Comparison of ENCODE assay signal across 17 cellular contexts in the genomic region with DNA sequence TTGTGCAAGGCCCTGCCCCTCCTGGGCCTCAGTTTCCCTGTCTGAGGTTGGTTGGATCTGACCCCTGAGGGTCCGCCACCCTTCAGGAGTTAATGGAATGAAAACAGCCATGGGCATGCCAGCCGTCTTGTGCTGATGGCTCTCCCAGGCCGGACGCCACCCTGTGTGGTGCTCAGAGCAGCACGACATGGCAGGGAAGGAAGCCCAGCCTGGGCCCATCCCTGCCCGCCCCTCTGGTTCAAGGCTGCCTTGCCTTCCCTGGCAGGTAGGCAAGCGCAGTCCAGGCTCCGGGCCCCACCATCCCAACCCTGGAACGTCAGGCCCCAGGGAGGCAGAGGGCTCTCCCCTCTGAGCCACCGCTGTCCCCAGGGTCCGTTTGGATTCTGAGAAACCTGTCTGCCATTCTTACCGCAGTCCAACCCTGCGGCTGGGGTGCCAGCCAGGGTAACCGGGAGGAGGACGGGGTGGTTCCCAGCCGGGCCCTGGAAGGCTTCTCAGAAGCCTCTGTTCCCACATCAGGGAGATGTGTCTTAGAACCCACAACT.
"Had no signal": no experiment of that assay in that cellular context is flagged by ENCODE, and none has a peak within 500 bp of the region (broad histone marks: within the 10 kb centered on the region; RNA-seq: fewer than 3 reads in every experiment).

No MANE protein-coding gene starts in this region.

- H3K4me2 ChIP-seq: smooth muscle cell had no signal

- H3K36me3 ChIP-seq: heart left ventricle, neutrophil, right atrium auricular region, tibial nerve, upper lobe of right lung, vagina had no signal

- ATAC-seq: heart left ventricle; left ventricle myocardium superior; naive thymus-derived CD4-positive, alpha-beta T cell had no signal

- H3K4me3 Mint-ChIP-seq: naive thymus-derived CD4-positive, alpha-beta T cell; nephron progenitor cell had no signal

- H3K9me3 ChIP-seq: heart left ventricle, neutrophil, right atrium auricular region, tibial nerve, upper lobe of right lung, vagina had no signal

- DNase-seq: cortex of kidney; dorsolateral prefrontal cortex; effector CD8-positive, alpha-beta T cell; heart left ventricle; hippocampal formation; left colon; left ventricle myocardium superior; naive thymus-derived CD4-positive, alpha-beta T cell; nephron progenitor cell; stimulated activated CD4-positive, alpha-beta T cell treated with anti-CD3 and anti-CD28 coated beads, Interleukin-2, amount 100 ng/mL, for 48 hours; stimulated activated naive CD4-positive, alpha-beta T cell treated with Interleukin-2 at 50 U/mL for 16 hours; upper lobe of right lung had no signal

- H3K27ac ChIP-seq: dorsolateral prefrontal cortex, heart left ventricle, neutrophil, right atrium auricular region, tibial nerve, vagina had no signal

- H3K27ac Mint-ChIP-seq: naive thymus-derived CD4-positive, alpha-beta T cell; nephron progenitor cell had no signal

- H3K4me3 ChIP-seq: dorsolateral prefrontal cortex, heart left ventricle, right atrium auricular region, smooth muscle cell, tibial nerve, upper lobe of right lung, vagina had no signal

- H3K27me3 ChIP-seq: dorsolateral prefrontal cortex, neutrophil, right atrium auricular region, upper lobe of right lung, vagina had no signal
